In the genomic region with DNA sequence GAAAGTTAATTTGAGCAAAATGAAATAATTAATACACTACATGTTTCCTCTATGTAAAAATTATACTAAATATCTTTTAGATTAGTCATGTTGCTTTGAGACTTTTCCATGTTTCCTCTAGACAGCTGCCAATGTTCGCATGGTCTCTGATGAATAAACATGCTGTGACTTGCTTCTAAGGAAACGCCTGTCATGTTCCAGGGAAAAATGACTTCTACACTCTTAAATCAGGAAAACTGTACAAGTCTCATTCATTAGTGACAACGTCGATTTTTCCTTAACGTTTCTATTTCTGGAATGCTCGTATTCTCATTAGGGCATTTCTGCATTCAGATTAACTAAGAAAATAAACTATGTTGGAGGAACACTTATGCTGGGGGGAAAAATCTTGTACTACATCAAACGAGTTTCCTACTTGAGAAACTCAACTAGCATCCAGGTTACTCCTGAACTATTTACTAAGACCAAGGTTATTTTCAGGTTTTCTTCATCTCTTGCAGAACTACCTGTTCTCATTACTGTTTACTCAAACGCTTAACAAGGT, we compare ENCODE assay signal across 8 cellular contexts. TPM values are rescaled to one million over a fixed set of nuclear protein-coding genes. Genes with fewer than 3 reads are reported as not detected.
DNase-seq lines count a peak whose midpoint lies in the region; ATAC-seq and TF ChIP-seq lines count a peak whose summit lies in the region.

No MANE protein-coding gene starts in this region.

- CTCF ChIA-PET in CD4-positive, alpha-beta T cell (lab: Charles Lee) = no interaction called here

- H2AFZ ChIP-seq in neuron (ENCODE audit: low read depth, low read length) = no peak overlapping the region

- POLR2A ChIA-PET in CD4-positive, alpha-beta T cell (lab: Charles Lee) = no interaction called here

- H3K9ac ChIP-seq in endodermal cell (ENCODE audit: extremely low read depth, low read length, poor library complexity, severe bottlenecking) = no peak overlapping the region

- peaks cover 39% of the 10 kb centered on the region for H3K27me3 ChIP-seq in CD4-positive, alpha-beta T cell (ENCODE audit: control insufficient read depth, insufficient read depth, low read length)
- H3K27me3 ChIP-seq in MG63 (no peaks in the 10 kb centered on the region), endodermal cell (ENCODE audit: control insufficient read depth, insufficient read depth, low read length, poor library complexity, severe bottlenecking) (no peaks in the 10 kb centered on the region), neuron (ENCODE audit: insufficient read depth, low read length) (no peaks in the 10 kb centered on the region)

- peaks cover 10% of the 10 kb centered on the region for H3K4me1 Mint-ChIP-seq in CD4-positive, alpha-beta T cell (ENCODE audit: low read depth)
- H3K4me1 Mint-ChIP-seq in endodermal cell = peaks cover 20% of the 10 kb centered on the region

- H3K9me3 ChIP-seq in CD4-positive, alpha-beta T cell (ENCODE audit: control insufficient read depth, low read length) = no peaks in the 10 kb centered on the region
- no peaks in the 10 kb centered on the region for H3K9me3 ChIP-seq in MG63
- H3K9me3 ChIP-seq in endodermal cell (ENCODE audit: control insufficient read depth, low read length) = no peaks in the 10 kb centered on the region
- no peaks in the 10 kb centered on the region for H3K9me3 ChIP-seq in neuron (ENCODE audit: low read length)
- H3K9me3 ChIP-seq in mucosa of descending colon = no peaks in the 10 kb centered on the region

- no peak for ATAC-seq in CD4-positive, alpha-beta T cell (ENCODE audit: poor library complexity)
- ATAC-seq in GM21515 (IDR thresholded peaks at IDR 0.05; ENCODE audit: unreplicated experiment) (no peak), mucosa of descending colon (no peak)

- H3K4me3 ChIP-seq in MG63 (peak overlapping the region; percentile 89), endodermal cell (ENCODE audit: low read length) (peak overlapping the region; percentile 88), neuron (ENCODE audit: low read length) (peak overlapping the region; percentile 90), mucosa of descending colon (no peak overlapping the region)

- H3K4me3 Mint-ChIP-seq in CD4-positive, alpha-beta T cell = peak overlapping the region; percentile 74
- H3K4me3 Mint-ChIP-seq in endodermal cell = peak overlapping the region; percentile 82

- H3K36me3 ChIP-seq in MG63 = no peaks in the 10 kb centered on the region
- H3K36me3 ChIP-seq in endodermal cell (ENCODE audit: control insufficient read depth, insufficient read depth, low read length) = no peaks in the 10 kb centered on the region
- H3K36me3 ChIP-seq in neuron (ENCODE audit: insufficient read depth, low read length) = no peaks in the 10 kb centered on the region
- H3K36me3 ChIP-seq in mucosa of descending colon (ENCODE audit: low read depth) = no peaks in the 10 kb centered on the region

- H3K27ac Mint-ChIP-seq in CD4-positive, alpha-beta T cell = no peak overlapping the region
- H3K27ac Mint-ChIP-seq in endodermal cell = no peak overlapping the region

- 65 to 68% methylated on average over 7 to 8 of the region's 8 CpGs for WGBS in endodermal cell (ENCODE audit: insufficient coverage in 1 of 2, insufficient read length in 1 of 2), 2 experiments

- H3K36me3 Mint-ChIP-seq in CD4-positive, alpha-beta T cell (ENCODE audit: low read depth) = no peaks in the 10 kb centered on the region
- H3K36me3 Mint-ChIP-seq in endodermal cell (ENCODE audit: low read depth) = no peaks in the 10 kb centered on the region

- intact Hi-C loops in CD4-positive, alpha-beta T cell (cut with DNase I, micrococcal nuclease) = no loop called here
- intact Hi-C loops in mucosa of descending colon (cut with DNase I, micrococcal nuclease) = loop anchor here in 1 of 2 donors (5.0 to 10.0 kb wide), 2 partner anchors 72 to 95 kb away; no protein-coding TSS in a partner anchor

- no peak for TF ChIP-seq CTCF in CD4-positive, alpha-beta T cell (IDR thresholded peaks at IDR 0.05)
- no peak for TF ChIP-seq CTCF in endodermal cell (conservative IDR thresholded peaks at IDR 0.05)
- no peak for TF ChIP-seq CTCF in mucosa of descending colon (IDR thresholded peaks at IDR 0.05)

- no peaks in the 10 kb centered on the region for H3K9me3 Mint-ChIP-seq in CD4-positive, alpha-beta T cell
- H3K9me3 Mint-ChIP-seq in endodermal cell = no peaks in the 10 kb centered on the region

- no peak for DNase-seq in CD4-positive, alpha-beta T cell
- peak; percentile 35 for DNase-seq in MG63
- no peak for DNase-seq in endodermal cell
- no peak for DNase-seq in SHP77 treated with DMSO at 0.1 percent for 48 hours (lab: John Stamatoyannopoulos, UW)
- no peak for DNase-seq in NCI-H2196 treated with DMSO at 0.1 percent for 48 hours (lab: John Stamatoyannopoulos, UW; ENCODE audit: unreplicated experiment)
- no peak for DNase-seq in mucosa of descending colon

- peaks cover 60% of the 10 kb centered on the region for H3K27me3 Mint-ChIP-seq in CD4-positive, alpha-beta T cell
- peaks cover 6% of the 10 kb centered on the region for H3K27me3 Mint-ChIP-seq in endodermal cell (ENCODE audit: insufficient read depth)

- H3K4me1 ChIP-seq in endodermal cell (ENCODE audit: control insufficient read depth, insufficient read depth, low read length) (peaks cover 5% of the 10 kb centered on the region), neuron (ENCODE audit: insufficient read depth, low read length) (peaks cover 3% of the 10 kb centered on the region), mucosa of descending colon (ENCODE audit: low read depth) (peaks cover 9% of the 10 kb centered on the region)

- no peak overlapping the region for H3K27ac ChIP-seq in CD4-positive, alpha-beta T cell (ENCODE audit: low read depth, low read length)
- H3K27ac ChIP-seq in endodermal cell (ENCODE audit: low read depth, low read length) = no peak overlapping the region

RNA-seq across cellular contexts. Expression of gene COBLL1, which starts 1.6 kb away (rescaled TPM):
- under 1 TPM in 1 of 2 experiments, not detected in 1; 0.53 TPM for total RNA-seq in CD4-positive, alpha-beta T cell
- total RNA-seq in MG63 (2014; rRNA removed; shearing (Covaris generic); ENCODE audit: low replicate concordance) = 0.89 and 21.0 TPM in 2 replicates
- 10 to 100 TPM; 16.5 to 17.3 TPM for total RNA-seq in endodermal cell
- 6.2 TPM for polyA plus RNA-seq in endodermal cell (2013, experiment 1 of 2)
- polyA plus RNA-seq in endodermal cell (2013, experiment 2 of 2) = 6.0 TPM
- 10 to 100 TPM; 19.5 to 30.0 (median 26.1) TPM for total RNA-seq in mucosa of descending colon
